Comparison of ENCODE assay signal across 1 cellular context in genomic region chr9:130834371-130835311, GRCh38.
TF ChIP-seq lines count a peak whose summit lies in the region.

TSS of gene ABL1 (plus strand) at chr9:130835254. CDS start at chr9:130835447, 193 bp downstream.

TF ChIP-seq in A549, 52 proteins besides CTCF, POLR2A, EP300 and RAD21 (continued from another document):
- TF ChIP-seq HMGXB4 (CRISPR knock-in tag; IDR thresholded peaks at IDR 0.05; ENCODE audit: borderline replicate concordance) (no peak), GATA3 (IDR thresholded peaks at IDR 0.05; ENCODE audit: borderline replicate concordance) (peak; percentile 23; the same call in 1 of the 2 replicates), USF2 (IDR thresholded peaks at IDR 0.05) (no peak), CHD2 (IDR thresholded peaks at IDR 0.05; ENCODE audit: low read length, partially characterized antibody) (no peak), JUNB (IDR thresholded peaks at IDR 0.05) (no peak), HOXB13 (CRISPR knock-in tag; IDR thresholded peaks at IDR 0.05; ENCODE audit: low read depth) (peak; percentile 22; the same call in 1 of the 2 replicates), CBX8 (IDR thresholded peaks at IDR 0.05) (no peak), ZNF302 (CRISPR knock-in tag; IDR thresholded peaks at IDR 0.05) (no peak), FOSB (CRISPR knock-in tag; IDR thresholded peaks at IDR 0.05) (no peak), MYC (IDR thresholded peaks at IDR 0.05; ENCODE audit: borderline replicate concordance, low read length) (peak; percentile 50; the same call in 1 of the 2 replicates), SMC3 (IDR thresholded peaks at IDR 0.05) (no peak; the same call in 2 of the 3 replicates), HOXA7 (CRISPR knock-in tag; IDR thresholded peaks at IDR 0.05) (no peak), ZSCAN20 (CRISPR knock-in tag; IDR thresholded peaks at IDR 0.05) (no peak), NPAS2 (CRISPR knock-in tag; IDR thresholded peaks at IDR 0.05; ENCODE audit: borderline replicate concordance) (no peak), BCL3 (IDR thresholded peaks at IDR 0.05) (no peak), PHF8 (IDR thresholded peaks at IDR 0.05; ENCODE audit: borderline replicate concordance, low read depth) (no peak), RFX5 (IDR thresholded peaks at IDR 0.05) (no peak), KDM1A (IDR thresholded peaks at IDR 0.05; ENCODE audit: low read depth) (no peak), FOXS1 (CRISPR knock-in tag; IDR thresholded peaks at IDR 0.05) (no peak; the same call in 1 of the 2 replicates), HOXB5 (CRISPR knock-in tag; IDR thresholded peaks at IDR 0.05) (no peak), ELK1 (IDR thresholded peaks at IDR 0.05; ENCODE audit: low read depth, low read length) (no peak), EHF (CRISPR knock-in tag; IDR thresholded peaks at IDR 0.05) (no peak), SREBF2 (IDR thresholded peaks at IDR 0.05) (no peak), MAX (IDR thresholded peaks at IDR 0.05) (peak; percentile 95), TP53 (CRISPR knock-in tag; IDR thresholded peaks at IDR 0.05) (no peak), HDAC2 (IDR thresholded peaks at IDR 0.05) (no peak), E2F6 (IDR thresholded peaks at IDR 0.05; ENCODE audit: borderline replicate concordance, low read depth) (peak; percentile 87; the same call in 1 of the 2 replicates)
